ENCODE assay signal across 19 cellular contexts in the genomic region with DNA sequence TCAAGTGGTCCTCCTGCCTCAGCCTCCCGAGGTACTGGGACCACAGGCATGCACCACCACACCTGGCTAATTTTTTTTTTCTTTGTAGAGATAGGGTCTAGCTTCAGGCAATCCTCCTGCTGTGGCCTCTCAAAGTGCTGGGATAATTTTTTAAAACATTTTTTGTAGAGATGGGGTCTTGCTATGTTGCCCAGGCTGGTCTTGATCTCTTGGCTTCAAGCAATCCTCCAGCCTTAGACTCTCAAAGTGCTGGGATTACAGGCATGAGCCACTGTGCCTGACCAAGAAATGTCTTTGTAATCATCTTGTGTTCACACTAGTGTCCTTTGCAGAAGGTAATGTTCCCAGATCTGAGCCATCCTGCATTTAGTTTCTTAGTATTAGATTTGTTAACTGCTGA.
"Had no signal": no experiment of that assay in that cellular context is flagged by ENCODE, and none has a peak within 500 bp of the region (broad histone marks: within the 10 kb centered on the region; RNA-seq: fewer than 3 reads in every experiment).

No MANE protein-coding gene starts in this region.

- H3K9me3 Mint-ChIP-seq: memory B cell had no signal

- H3K36me3 Mint-ChIP-seq: neural progenitor cell had no signal

- H3K27me3 Mint-ChIP-seq: memory B cell had no signal

- H3K4me3 ChIP-seq: body of pancreas, gastroesophageal sphincter, left lung, neural progenitor cell, thyroid gland, vagina had no signal

- H2AFZ ChIP-seq: neural progenitor cell, parathyroid adenoma had no signal

- H3K27ac ChIP-seq: body of pancreas, epithelial cell of prostate, gastroesophageal sphincter, left lung, neural progenitor cell, parathyroid adenoma, thyroid gland, vagina had no signal

- H3K79me2 ChIP-seq: parathyroid adenoma had no signal

- H3K36me3 ChIP-seq: gastroesophageal sphincter, neural progenitor cell, thyroid gland had no signal

- H3K4me3 Mint-ChIP-seq: activated T-cell treated with anti-CD3 and anti-CD28 coated beads, Interleukin-2, amount 50 U/mL, for 4 hours; memory B cell; neural progenitor cell; T-helper 2 cell treated with Interferon-gamma antibody and Interleukin-4, amounts not matched to agents 5 μg/mL and 100 μg/mL, for 36 hours had no signal

- H3K27me3 ChIP-seq: body of pancreas, gastroesophageal sphincter, left lung, neural progenitor cell, thyroid gland, vagina had no signal

- H3K9me3 ChIP-seq: thyroid gland, vagina had no signal

- ATAC-seq: activated T-cell treated with anti-CD3 and anti-CD28 coated beads, Interleukin-2, amount 50 U/mL, for 4 hours; body of pancreas; gastroesophageal sphincter; left lung had no signal

- H3K4me1 ChIP-seq: body of pancreas, gastroesophageal sphincter, left lung, parathyroid adenoma, thyroid gland, vagina had no signal

- DNase-seq: activated CD4-positive, alpha-beta T cell treated with anti-CD3 and anti-CD28 coated beads for 1 hour; activated effector memory CD4-positive, alpha-beta T cell treated with anti-CD3 and anti-CD28 coated beads, Interleukin-2, amount 50 U/mL, for 16 hours; activated T-cell treated with anti-CD3 and anti-CD28 coated beads, Interleukin-2, amount 50 U/mL, for 4 hours; amniotic stem cell; body of pancreas; central memory CD4-positive, alpha-beta T cell; cortex of kidney; effector CD8-positive, alpha-beta T cell; left lung; retina; stimulated activated CD4-positive, alpha-beta T cell treated with anti-CD3 and anti-CD28 coated beads, Interleukin-4, amount 100 ng/mL, for 4 hours; thyroid gland had no signal

- H3K27ac Mint-ChIP-seq: memory B cell; neural progenitor cell; T-helper 2 cell treated with Interferon-gamma antibody and Interleukin-4, amounts not matched to agents 5 μg/mL and 100 μg/mL, for 36 hours had no signal
